Comparison of ENCODE assay signal across 8 cellular contexts in genomic region chr16:15649311-15649710, GRCh38. TPM values are rescaled to one million over a fixed set of nuclear protein-coding genes. Genes with fewer than 3 reads are reported as not detected.
DNase-seq lines count a peak whose midpoint lies in the region; ATAC-seq, FAIRE-seq and TF ChIP-seq lines count a peak whose summit lies in the region.
"Not testable (repeated sequence)": the region's sequence is repeated elsewhere in the genome, so short reads cannot be mapped to it uniquely, and the experiment has no call there.

No MANE protein-coding gene starts in this region.

- not testable (repeated sequence) for TF ChIP-seq EP300 in K562 (IDR thresholded peaks at IDR 0.05; ENCODE audit: low read length); tibial nerve (IDR thresholded peaks at IDR 0.05)

- in situ Hi-C loops in K562 (cut with MboI) = not testable (repeated sequence)

- not testable (repeated sequence) for H2BK12ac ChIP-seq in mesenchymal stem cell (ENCODE audit: low read length in 2 of 2)

- H3K36me3 Mint-ChIP-seq in CD8-positive, alpha-beta memory T cell = peaks cover 0 to 30% (median 6%) of the 10 kb centered on the region in 3 donors
- H3K36me3 Mint-ChIP-seq in activated CD4-positive, alpha-beta T cell treated with anti-CD3 and anti-CD28 coated beads for 36 hours (ENCODE audit: low read depth) = peaks cover 16% of the 10 kb centered on the region

- not testable (repeated sequence) for H2BK120ac ChIP-seq in mesenchymal stem cell (ENCODE audit: low read depth, low read length)

- peaks cover 25 to 49% (median 37%) of the 10 kb centered on the region in 3 donors for H3K4me1 Mint-ChIP-seq in CD8-positive, alpha-beta memory T cell
- H3K4me1 Mint-ChIP-seq in activated CD4-positive, alpha-beta T cell treated with anti-CD3 and anti-CD28 coated beads for 36 hours = peaks cover 34% of the 10 kb centered on the region

- H3K23ac ChIP-seq in mesenchymal stem cell (ENCODE audit: low read length in 2 of 2) = not testable (repeated sequence)

- H3K27ac Mint-ChIP-seq in CD8-positive, alpha-beta memory T cell = peak overlapping the region; percentile 86 to 97 (median 96)
- peak overlapping the region; percentile 90 for H3K27ac Mint-ChIP-seq in activated CD4-positive, alpha-beta T cell treated with anti-CD3 and anti-CD28 coated beads for 36 hours

- H4K91ac ChIP-seq in mesenchymal stem cell (ENCODE audit: low read length) = not testable (repeated sequence)

- not testable (repeated sequence) for H3K9me1 ChIP-seq in K562 (ENCODE audit: control insufficient read depth, insufficient read depth, low read length)

- peaks cover 46% of the 10 kb centered on the region for H3K79me2 ChIP-seq in Loucy (ENCODE audit: insufficient read depth, low read length)
- H3K79me2 ChIP-seq in K562 (ENCODE audit: control insufficient read depth, insufficient read depth, low read length) = peaks cover 42% of the 10 kb centered on the region

- intact Hi-C loops in activated CD4-positive, alpha-beta T cell treated with anti-CD3 and anti-CD28 coated beads for 36 hours (cut with DNase I, micrococcal nuclease) = loop anchor here (10.0 kb wide), 2 partner anchors 595 to 1015 kb away; partner anchors contain the start of genes BFAR (in 1 of the 2), NTAN1 (in 1 of the 2) and PARN (in 1 of the 2)
- intact Hi-C loops in K562 (cut with micrococcal nuclease) = loop anchor here (10.0 kb wide), 2 partner anchors 75 to 225 kb away; no protein-coding TSS in a partner anchor
- intact Hi-C loops in prostate gland (cut with DNase I) = not testable (repeated sequence)

- H3K4me2 ChIP-seq in Loucy (ENCODE audit: low read depth, low read length, poor library complexity, severe bottlenecking) (peak overlapping the region; percentile 90), K562 (ENCODE audit: insufficient read depth, low read length) (peak overlapping the region; percentile 87), mesenchymal stem cell (ENCODE audit: low read length, poor library complexity, severe bottlenecking) (peak overlapping the region; percentile 92)

- H3K4me3 ChIP-seq in CD8-positive, alpha-beta memory T cell (ENCODE audit: low read length) = peak overlapping the region; percentile 90
- H3K4me3 ChIP-seq in Loucy (ENCODE audit: low read length, poor library complexity, severe bottlenecking) (peak overlapping the region; percentile 92), K562 (peak overlapping the region; percentile 85), fibroblast of villous mesenchyme (ENCODE audit: low read depth, low read length) (peak overlapping the region; percentile 49), mesenchymal stem cell (ENCODE audit: insufficient read depth in 1 of 2, low read depth in 1 of 2, low read length in 2 of 2) (peak overlapping the region in 1 of 2 experiments; percentile 77), prostate gland (peak overlapping the region in 1 of 2 donors; percentile 92), tibial nerve (peak overlapping the region; percentile 23 to 98 (median 84))

- H2AK5ac ChIP-seq in mesenchymal stem cell (ENCODE audit: low read length, severe bottlenecking) = not testable (repeated sequence)

- not testable (repeated sequence) for H3K27me3 Mint-ChIP-seq in CD8-positive, alpha-beta memory T cell; activated CD4-positive, alpha-beta T cell treated with anti-CD3 and anti-CD28 coated beads for 36 hours

- not testable (repeated sequence) for H3K79me1 ChIP-seq in mesenchymal stem cell (replicated peaks; ENCODE audit: low read length, poor library complexity, severe bottlenecking)

- TF ChIP-seq RAD21 in K562 (CRISPR knock-in tag; conservative IDR thresholded peaks at IDR 0.05 in 1 of 2, IDR thresholded peaks at IDR 0.05 in 1 of 2) = not testable (repeated sequence)

- H3K4me3 Mint-ChIP-seq in CD8-positive, alpha-beta memory T cell = peak overlapping the region; percentile 90 to 100 (median 99)
- H3K4me3 Mint-ChIP-seq in activated CD4-positive, alpha-beta T cell treated with anti-CD3 and anti-CD28 coated beads for 36 hours = peak overlapping the region; percentile 100

- H3K9me3 ChIP-seq in CD8-positive, alpha-beta memory T cell (ENCODE audit: low read length); Loucy (ENCODE audit: insufficient read depth, low read depth, low read length); K562 (replicated peaks; ENCODE audit: control insufficient read depth, insufficient read depth, low read depth, low read length); mesenchymal stem cell (ENCODE audit: control insufficient read depth, low read length); prostate gland; tibial nerve: not testable (repeated sequence)

- not testable (repeated sequence) for BruUV-seq in K562 (replicated peaks; lab: Mats Ljungman, UMichigan)

- not testable (repeated sequence) for H3F3A ChIP-seq in Loucy (ENCODE audit: low read depth)

- not testable (repeated sequence) for TF ChIP-seq CTCF in Loucy (conservative IDR thresholded peaks at IDR 0.05; ENCODE audit: low read length); K562 (IDR thresholded peaks at IDR 0.05 in 2 of 3, conservative IDR thresholded peaks at IDR 0.05 in 1 of 3; ENCODE audit: insufficient read depth in 2 of 3, low read depth in 1 of 3, low read length in 3 of 3); fibroblast of villous mesenchyme (IDR thresholded peaks at IDR 0.05; ENCODE audit: insufficient read depth, low read depth, low read length); prostate gland (IDR thresholded peaks at IDR 0.05); tibial nerve (IDR thresholded peaks at IDR 0.05)

- H3K9me3 Mint-ChIP-seq in CD8-positive, alpha-beta memory T cell; activated CD4-positive, alpha-beta T cell treated with anti-CD3 and anti-CD28 coated beads for 36 hours (ENCODE audit: low read depth): not testable (repeated sequence)

- not testable (repeated sequence) for H3K4ac ChIP-seq in mesenchymal stem cell (ENCODE audit: low read depth in 1 of 2, low read length in 2 of 2)

- H2AFZ ChIP-seq in Loucy (ENCODE audit: low read length) (peak overlapping the region; percentile 78; the same call in 1 of the 2 replicates), K562 (ENCODE audit: low read depth, low read length) (peak overlapping the region; percentile 92), mesenchymal stem cell (ENCODE audit: low read depth, low read length) (peak overlapping the region; percentile 74)

- H2BK5ac ChIP-seq in mesenchymal stem cell (ENCODE audit: low read depth, low read length, poor library complexity, severe bottlenecking) = not testable (repeated sequence)

- not testable (repeated sequence) for ATAC-seq in activated CD4-positive, alpha-beta T cell treated with anti-CD3 and anti-CD28 coated beads for 36 hours; K562

- TF ChIP-seq POLR2A in K562 (conservative IDR thresholded peaks at IDR 0.05); prostate gland (IDR thresholded peaks at IDR 0.05); tibial nerve (IDR thresholded peaks at IDR 0.05): not testable (repeated sequence)

- DNase-seq in CD8-positive, alpha-beta memory T cell; activated CD4-positive, alpha-beta T cell treated with anti-CD3 and anti-CD28 coated beads for 36 hours; K562 (ENCODE audit: extremely low read depth in 1 of 4, low spot score in 3 of 4); fibroblast of villous mesenchyme (ENCODE audit: low read depth); mesenchymal stem cell; prostate gland (ENCODE audit: low spot score); tibial nerve (ENCODE audit: low spot score in 2 of 2): not testable (repeated sequence)

- H3K27ac ChIP-seq in CD8-positive, alpha-beta memory T cell (ENCODE audit: low read depth, low read length) = peak overlapping the region; percentile 66
- H3K27ac ChIP-seq in K562 (ENCODE audit: extremely low read depth, low read depth, low read length) (peak overlapping the region; percentile 58), prostate gland (peak overlapping the region; percentile 91 to 94), tibial nerve (peak overlapping the region; percentile 75 to 98 (median 94))
- not testable (repeated sequence) for H3K27ac ChIP-seq in mesenchymal stem cell (ENCODE audit: low read length, poor library complexity, severe bottlenecking)

- peak overlapping the region; percentile 78 for H3K9ac ChIP-seq in Loucy (ENCODE audit: low read depth, low read length, poor library complexity, severe bottlenecking)
- H3K9ac ChIP-seq in K562 (ENCODE audit: insufficient read depth in 1 of 2, low read depth in 2 of 2, low read length in 2 of 2) = peak overlapping the region; percentile 60 to 90; a peak in 3 of 4 replicates
- H3K9ac ChIP-seq in mesenchymal stem cell (ENCODE audit: low read length) = peak overlapping the region; percentile 62

- not testable (repeated sequence) for H3K36me3 ChIP-seq in CD8-positive, alpha-beta memory T cell (ENCODE audit: insufficient read depth, low read length); Loucy (ENCODE audit: insufficient read depth, low read length); mesenchymal stem cell (ENCODE audit: control insufficient read depth in 1 of 2, insufficient read depth in 2 of 2, low read depth in 1 of 2, low read length in 2 of 2); prostate gland; tibial nerve
- peaks cover 14% of the 10 kb centered on the region; the same call in 2 of the 3 replicates for H3K36me3 ChIP-seq in K562 (ENCODE audit: control insufficient read depth, insufficient read depth, low read length)

- not testable (repeated sequence) for H3K9me2 ChIP-seq in Loucy (replicated peaks; ENCODE audit: low read depth, low read length)

- not testable (repeated sequence) for H3K27me3 ChIP-seq in CD8-positive, alpha-beta memory T cell (ENCODE audit: insufficient read depth, low read length, poor library complexity, severe bottlenecking); Loucy (ENCODE audit: insufficient read depth, low read length, poor library complexity, severe bottlenecking); K562 (ENCODE audit: control insufficient read depth in 2 of 2, insufficient read depth in 2 of 2, low read length in 2 of 2); mesenchymal stem cell (ENCODE audit: control insufficient read depth in 1 of 2, insufficient read depth in 1 of 2, low read length in 2 of 2); prostate gland (replicated peaks; ENCODE audit: insufficient read depth); tibial nerve

- H3K4me1 ChIP-seq in CD8-positive, alpha-beta memory T cell (ENCODE audit: insufficient read depth, low read length) = peaks cover 29% of the 10 kb centered on the region
- H3K4me1 ChIP-seq in Loucy (ENCODE audit: insufficient read depth, low read length, poor library complexity, severe bottlenecking) (peaks cover 15% of the 10 kb centered on the region), K562 (replicated peaks in 1 of 2; ENCODE audit: control insufficient read depth in 2 of 2, insufficient read depth in 2 of 2, low read length in 2 of 2) (peaks cover 12 to 19% of the 10 kb centered on the region in 2 experiments; a peak in 4 of 5 replicates), tibial nerve (peaks cover 0 to 45% (median 26%) of the 10 kb centered on the region in 4 donors)
- not testable (repeated sequence) for H3K4me1 ChIP-seq in mesenchymal stem cell (ENCODE audit: control insufficient read depth, insufficient read depth, low read depth, low read length); prostate gland (replicated peaks)

- H4K8ac ChIP-seq in mesenchymal stem cell (ENCODE audit: low read length) = not testable (repeated sequence)

- WGBS in K562 (ENCODE audit: insufficient coverage, low coverage, missing lambda C conversion rate) = 45% methylated on average over 16 of the region's 17 CpGs
- 84% methylated on average over 17 of the region's 17 CpGs for WGBS in mesenchymal stem cell
- 59% methylated on average over 17 of the region's 17 CpGs for WGBS in prostate gland
- WGBS in tibial nerve, 2 donors = 53 to 54% methylated on average over 17 of the region's 17 CpGs

- peak overlapping the region in 1 of 2 experiments; percentile 21 for H3K18ac ChIP-seq in mesenchymal stem cell (ENCODE audit: low read depth in 1 of 2, low read length in 2 of 2)

- FAIRE-seq in K562 (lab: Jason Lieb, UNC) = not testable (repeated sequence)

- POLR2A ChIA-PET in CD8-positive, alpha-beta memory T cell (lab: Charles Lee); activated CD4-positive, alpha-beta T cell treated with anti-CD3 and anti-CD28 coated beads for 36 hours (lab: Charles Lee): not testable (repeated sequence)
- POLR2A ChIA-PET in K562 (lab: Yijun Ruan, JAX) = interaction anchor here (0.7 to 0.9 kb wide), 2 partner anchors 11 to 41 kb away, joined by 3 read pairs; no protein-coding TSS in a partner anchor

- not testable (repeated sequence) for H2BK15ac ChIP-seq in mesenchymal stem cell (ENCODE audit: low read depth, poor library complexity, severe bottlenecking)

- CTCF ChIA-PET in CD8-positive, alpha-beta memory T cell (lab: Charles Lee); K562 (lab: Yijun Ruan, JAX; ENCODE audit: low intra/inter-chr PET ratio): not testable (repeated sequence)
- CTCF ChIA-PET in activated CD4-positive, alpha-beta T cell treated with anti-CD3 and anti-CD28 coated beads for 36 hours (lab: Charles Lee) = interaction anchor here (0.6 to 1.0 kb wide), 2 partner anchors 11 to 172 kb away, joined by 4 read pairs; no protein-coding TSS in a partner anchor

- H4K20me1 ChIP-seq in Loucy (ENCODE audit: insufficient read depth, low read length, poor library complexity, severe bottlenecking); K562 (replicated peaks; ENCODE audit: control insufficient read depth, insufficient read depth, low read length): not testable (repeated sequence)

- H3K14ac ChIP-seq in mesenchymal stem cell (ENCODE audit: low read length in 2 of 2) = not testable (repeated sequence)

RNA-seq across cellular contexts. Expression of gene NDE1, which starts 0.7 kb away (rescaled TPM):
- 100 to 1,000 TPM; 113 to 123 TPM for total RNA-seq in CD8-positive, alpha-beta memory T cell
- polyA plus RNA-seq in CD8-positive, alpha-beta memory T cell = 55.9 TPM
- total RNA-seq in activated CD4-positive, alpha-beta T cell treated with anti-CD3 and anti-CD28 coated beads for 36 hours = 100 to 1,000 TPM; 107 to 117 TPM
- total RNA-seq in K562 (2011; cell fraction: chromatin; rRNA removed; ENCODE audit: low replicate concordance) = 97.1 and 106 TPM in 2 replicates
- 52.9 and 59.7 TPM in 2 replicates for total RNA-seq in K562 (2011; cell fraction: nucleolus; rRNA removed)
- 67.1 and 73.9 TPM in 2 replicates for total RNA-seq in K562 (2011; cell fraction: nucleoplasm; rRNA removed)
- 27.5 and 28.2 TPM in 2 replicates for total RNA-seq in K562 (2014; rRNA removed)
- 34.7 and 43.9 TPM in 2 replicates for total RNA-seq in K562 (2014; rRNA removed; fragmentation: Illumina TruSeq; extraction: Trizol)
- total RNA-seq in K562 (2015; rRNA removed; fragmentation: Illumina TruSeq; extraction: Trizol) = 29.0 and 30.0 TPM in 2 replicates
- total RNA-seq in K562 (2021) = 48.2 and 59.9 TPM in 2 replicates
- 21.7 and 24.8 TPM in 2 replicates for polyA plus RNA-seq in K562 (2011; rRNA removed)
- 24.6 and 27.8 TPM in 2 replicates for polyA plus RNA-seq in K562 (2011; cell fraction: cytosol; rRNA removed)
- polyA plus RNA-seq in K562 (2011; cell fraction: nucleus; rRNA removed) = 18.8 and 22.8 TPM in 2 replicates
- polyA plus RNA-seq in K562 (2012) = 30.4 and 37.2 TPM in 2 replicates
- 39.2 and 40.4 TPM in 2 replicates for polyA plus RNA-seq in K562 (2014; fragmentation: Illumina TruSeq; extraction: Trizol)
- 1 to 10 TPM; 3.1 to 3.6 TPM for polyA plus RNA-seq in K562 (2014; fragmentation: Nextera tagmentation; extraction: Ambion mirVana)
- 31.0 and 32.2 TPM in 2 replicates for polyA plus RNA-seq in K562 (2014; rRNA removed)
- 31.2 and 32.1 TPM in 2 replicates for polyA minus RNA-seq in K562 (2011; rRNA and poly(A)+ RNA removed)
- 27.2 and 29.6 TPM in 2 replicates for polyA minus RNA-seq in K562 (2011; cell fraction: cytosol; rRNA and poly(A)+ RNA removed)
- polyA minus RNA-seq in K562 (2011; cell fraction: nucleus; rRNA and poly(A)+ RNA removed) = 15.2 and 21.0 TPM in 2 replicates
- total RNA-seq in fibroblast of villous mesenchyme = 38.3 and 43.2 TPM in 2 replicates
- 23.1 TPM for polyA plus RNA-seq in mesenchymal stem cell (2013, experiment 1 of 2)
- 22.8 TPM for polyA plus RNA-seq in mesenchymal stem cell (2013, experiment 2 of 2)
- total RNA-seq in prostate gland = 10 to 100 TPM; 34.3 to 39.3 TPM
- 10 to 100 TPM; 22.9 to 73.5 (median 38.8) TPM for total RNA-seq in tibial nerve

RNA-seq across cellular contexts. Expression of gene MARF1, which starts 6.4 kb away (rescaled TPM):
- 10 to 100 TPM; 69.0 to 75.3 TPM for total RNA-seq in CD8-positive, alpha-beta memory T cell
- polyA plus RNA-seq in CD8-positive, alpha-beta memory T cell = 16.9 TPM
- total RNA-seq in activated CD4-positive, alpha-beta T cell treated with anti-CD3 and anti-CD28 coated beads for 36 hours = 10 to 100 TPM; 50.2 to 72.5 TPM
- 123 and 208 TPM in 2 replicates for total RNA-seq in K562 (2011; cell fraction: chromatin; rRNA removed; ENCODE audit: low replicate concordance)
- total RNA-seq in K562 (2011; cell fraction: nucleolus; rRNA removed) = 39.4 and 39.6 TPM in 2 replicates
- total RNA-seq in K562 (2011; cell fraction: nucleoplasm; rRNA removed) = 73.5 and 85.4 TPM in 2 replicates
- 8.8 and 11.7 TPM in 2 replicates for total RNA-seq in K562 (2014; rRNA removed)
- total RNA-seq in K562 (2014; rRNA removed; fragmentation: Illumina TruSeq; extraction: Trizol) = 8.6 and 12.4 TPM in 2 replicates
- 8.8 and 9.1 TPM in 2 replicates for total RNA-seq in K562 (2015; rRNA removed; fragmentation: Illumina TruSeq; extraction: Trizol)
- total RNA-seq in K562 (2021) = 29.9 and 33.2 TPM in 2 replicates
- 14.9 and 15.8 TPM in 2 replicates for polyA plus RNA-seq in K562 (2011; rRNA removed)
- 6.0 and 8.9 TPM in 2 replicates for polyA plus RNA-seq in K562 (2011; cell fraction: cytosol; rRNA removed)
- 55.8 and 66.2 TPM in 2 replicates for polyA plus RNA-seq in K562 (2011; cell fraction: nucleus; rRNA removed)
- polyA plus RNA-seq in K562 (2012) = 15.9 and 23.1 TPM in 2 replicates
- polyA plus RNA-seq in K562 (2014; fragmentation: Illumina TruSeq; extraction: Trizol) = 20.0 and 20.4 TPM in 2 replicates
- polyA plus RNA-seq in K562 (2014; fragmentation: Nextera tagmentation; extraction: Ambion mirVana) = 1 to 10 TPM; 4.7 to 5.3 TPM
- 10.5 and 13.5 TPM in 2 replicates for polyA plus RNA-seq in K562 (2014; rRNA removed)
- polyA minus RNA-seq in K562 (2011; rRNA and poly(A)+ RNA removed) = 27.3 and 31.8 TPM in 2 replicates
- 12.8 and 15.4 TPM in 2 replicates for polyA minus RNA-seq in K562 (2011; cell fraction: cytosol; rRNA and poly(A)+ RNA removed)
- 24.4 and 39.8 TPM in 2 replicates for polyA minus RNA-seq in K562 (2011; cell fraction: nucleus; rRNA and poly(A)+ RNA removed)
- 14.5 and 14.7 TPM in 2 replicates for total RNA-seq in fibroblast of villous mesenchyme
- polyA plus RNA-seq in mesenchymal stem cell (2013, experiment 1 of 2) = 20.0 TPM
- 16.7 TPM for polyA plus RNA-seq in mesenchymal stem cell (2013, experiment 2 of 2)
- 10 to 100 TPM; 33.3 to 54.2 TPM for total RNA-seq in prostate gland
- 10 to 100 TPM; 44.6 to 57.5 (median 54.4) TPM for total RNA-seq in tibial nerve
